Comparison of ENCODE assay signal across 18 cellular contexts in genomic region chr1:83856381-83856780, GRCh38.
DNase-seq lines count a peak whose midpoint lies in the region; FAIRE-seq and TF ChIP-seq lines count a peak whose summit lies in the region.
"Had no signal": no experiment of that assay in that cellular context is flagged by ENCODE, and none has a peak within 500 bp of the region (broad histone marks: within the 10 kb centered on the region; RNA-seq: fewer than 3 reads in every experiment).

No MANE protein-coding gene starts in this region.

- H2AFZ ChIP-seq in Karpas-422 (ENCODE audit: low read length), result 0 out of 2 replicates have a peak overlapping the region, but pooled peaks have one; percentile 67
- H2AFZ ChIP-seq in neuronal stem cell (ENCODE audit: low read length), result peak overlapping the region; percentile 74

- H2AK5ac ChIP-seq in neuronal stem cell (ENCODE audit: low read depth, low read length), result no peak overlapping the region

- H3K79me2 ChIP-seq in Karpas-422 (ENCODE audit: low read length), result no peaks in the 10 kb centered on the region

- no peaks in the 10 kb centered on the region for H4K20me1 ChIP-seq in Karpas-422 (ENCODE audit: insufficient read depth, low read depth, low read length)
- H4K20me1 ChIP-seq: BLaER1 treated with 17β-estradiol and CSF1 and Interleukin-3, amounts not matched to agents 10 nM and 100 nM had no signal

- H3K4ac ChIP-seq in neuronal stem cell (ENCODE audit: low read length), result no peak overlapping the region

- H3K79me1 ChIP-seq in neuronal stem cell (ENCODE audit: low read depth, low read length), result no peaks in the 10 kb centered on the region

- H3K36me3 ChIP-seq in HEK293 (ENCODE audit: control insufficient read depth in 2 of 2, insufficient read depth in 1 of 2, low read length in 2 of 2), result no peaks in the 10 kb centered on the region
- no peaks in the 10 kb centered on the region for H3K36me3 ChIP-seq in Karpas-422 (ENCODE audit: insufficient read depth, low read length)
- H3K36me3 ChIP-seq in neuronal stem cell (replicated peaks in 1 of 2; ENCODE audit: control insufficient read depth in 2 of 2, insufficient read depth in 2 of 2, low read length in 2 of 2), result no peaks in the 10 kb centered on the region
- H3K36me3 ChIP-seq: BLaER1 treated with 17β-estradiol and CSF1 and Interleukin-3, amounts not matched to agents 10 nM and 100 nM had no signal

- no peak overlapping the region for H3K9ac ChIP-seq in Karpas-422 (ENCODE audit: low read length)
- no peak overlapping the region for H3K9ac ChIP-seq in neuronal stem cell (ENCODE audit: low read depth, low read length, poor library complexity)
- H3K9ac ChIP-seq: BLaER1 treated with 17β-estradiol and CSF1 and Interleukin-3, amounts not matched to agents 10 nM and 100 nM had no signal

- no peak overlapping the region for H2BK12ac ChIP-seq in neuronal stem cell (ENCODE audit: low read length)

- POLR2A ChIA-PET in HEK293 (lab: Yijun Ruan, JAX), result no interaction called here

- no peaks in the 10 kb centered on the region for H3K9me2 ChIP-seq in Karpas-422 (replicated peaks; ENCODE audit: insufficient read depth, low read length)

- peak; percentile 53 for FAIRE-seq in islet of Langerhans (lab: Jason Lieb, UNC)
- FAIRE-seq: A549, GM19239 had no signal

- H3K27ac ChIP-seq in HEK293 (ENCODE audit: extremely low read depth, low read depth, low read length) (no peak overlapping the region), Karpas-422 (ENCODE audit: low read length) (no peak overlapping the region), neuronal stem cell (replicated peaks; ENCODE audit: low read length) (no peak overlapping the region)
- H3K27ac ChIP-seq: 22Rv1; A549; BLaER1 treated with 17β-estradiol and CSF1 and Interleukin-3, amounts not matched to agents 10 nM and 100 nM had no signal

- no peak for TF ChIP-seq CTCF in HEK293 (tag by site-specific recombination; IDR thresholded peaks at IDR 0.05)

- no peaks in the 10 kb centered on the region for H3K9me3 ChIP-seq in HEK293 (ENCODE audit: control insufficient read depth, insufficient read depth, low read depth, low read length)
- H3K9me3 ChIP-seq in Karpas-422 (ENCODE audit: low read length), result no peaks in the 10 kb centered on the region
- H3K9me3 ChIP-seq in neuronal stem cell (replicated peaks in 1 of 2; ENCODE audit: control insufficient read depth in 2 of 2, insufficient read depth in 1 of 2, low read depth in 1 of 2, low read length in 2 of 2), result peaks cover 2 to 3% of the 10 kb centered on the region in 2 donors
- H3K9me3 ChIP-seq: A549 had no signal

- DNase-seq in Karpas-422, result no peak
- no peak for DNase-seq in neuronal stem cell (ENCODE audit: low spot score)
- no peak for DNase-seq in retina
- no peak for DNase-seq in C1 segment of cervical spinal cord (lab: John Stamatoyannopoulos, UW)
- DNase-seq in hepatic stellate cell (ENCODE audit: low spot score), result no peak
- DNase-seq: AML-193; CD4-positive, alpha-beta memory T cell; CD8-positive, alpha-beta memory T cell; DMS79; DND-41; GDM1 had no signal

- H3K4me1 ChIP-seq in HEK293 (ENCODE audit: control insufficient read depth, insufficient read depth, low read length), result no peaks in the 10 kb centered on the region
- H3K4me1 ChIP-seq in Karpas-422 (ENCODE audit: low read length), result peaks cover 21% of the 10 kb centered on the region
- H3K4me1 ChIP-seq in neuronal stem cell (ENCODE audit: control insufficient read depth in 2 of 2, insufficient read depth in 1 of 2, low read depth in 1 of 2, low read length in 2 of 2), result peaks cover 0 to 2% of the 10 kb centered on the region in 2 donors
- H3K4me1 ChIP-seq: A549; BLaER1 treated with 17β-estradiol and CSF1 and Interleukin-3, amounts not matched to agents 10 nM and 100 nM had no signal

- H4K91ac ChIP-seq in neuronal stem cell (ENCODE audit: low read depth, low read length, poor library complexity), result no peak overlapping the region

- H3K4me3 ChIP-seq in HEK293 (ENCODE audit: low read depth, low read length) (no peak overlapping the region), Karpas-422 (ENCODE audit: low read length) (no peak overlapping the region), neuronal stem cell (ENCODE audit: low read length in 2 of 2) (no peak overlapping the region)
- H3K4me3 ChIP-seq: A549; BLaER1 treated with 17β-estradiol and CSF1 and Interleukin-3, amounts not matched to agents 10 nM and 100 nM; GM12878 had no signal

- H3K4me2 ChIP-seq in Karpas-422 (ENCODE audit: low read depth, low read length, poor library complexity, severe bottlenecking), result no peak overlapping the region
- H3K4me2 ChIP-seq in neuronal stem cell (ENCODE audit: insufficient read depth, low read length, poor library complexity, severe bottlenecking), result no peak overlapping the region
- H3K4me2 ChIP-seq: A549; BLaER1 treated with 17β-estradiol and CSF1 and Interleukin-3, amounts not matched to agents 10 nM and 100 nM had no signal

- CTCF ChIA-PET in HEK293 (lab: Yijun Ruan, JAX), result no interaction called here

- no peak overlapping the region for H4K8ac ChIP-seq in neuronal stem cell (ENCODE audit: low read depth, low read length)

- H2BK15ac ChIP-seq in neuronal stem cell (ENCODE audit: low read length), result no peak overlapping the region

- H3K18ac ChIP-seq in neuronal stem cell (ENCODE audit: low read length), result no peak overlapping the region

- H3K23ac ChIP-seq in neuronal stem cell (ENCODE audit: low read depth, low read length, poor library complexity), result no peak overlapping the region

- H3K27me3 ChIP-seq in Karpas-422 (ENCODE audit: low read length) (no peaks in the 10 kb centered on the region), neuronal stem cell (ENCODE audit: control insufficient read depth in 3 of 3, insufficient read depth in 3 of 3, low read depth in 1 of 3, low read length in 3 of 3) (peaks cover 0 to 2% (median 0%) of the 10 kb centered on the region in 3 experiments)
- H3K27me3 ChIP-seq: BLaER1 treated with 17β-estradiol and CSF1 and Interleukin-3, amounts not matched to agents 10 nM and 100 nM had no signal

- no peak overlapping the region for H3K14ac ChIP-seq in neuronal stem cell (ENCODE audit: low read length)

- WGBS in neuronal stem cell (ENCODE audit: extremely low coverage in 2 of 2, insufficient read length in 2 of 2, insufficient replicate concordance in 1 of 2), 2 donors, result no CpG with 5 or more reads among the region's 2 CpGs

- no peak overlapping the region for H2BK120ac ChIP-seq in neuronal stem cell (ENCODE audit: low read depth, low read length)

- no peak overlapping the region for H2BK5ac ChIP-seq in neuronal stem cell (ENCODE audit: low read length)

TF ChIP-seq in HEK293, 187 proteins besides CTCF, POLR2A, EP300 and RAD21:
- no peak for TF ChIP-seq ZNF274 (IDR thresholded peaks at IDR 0.05; ENCODE audit: low read length)
- TF ChIP-seq ZNF274 (tag by site-specific recombination; IDR thresholded peaks at IDR 0.05; ENCODE audit: borderline replicate concordance), result no peak
- TF ChIP-seq ZNF157 (tag by site-specific recombination; IDR thresholded peaks at IDR 0.05), result no peak
- TF ChIP-seq PRDM6 (tag by site-specific recombination; IDR thresholded peaks at IDR 0.05), result peak; percentile 17; the same call in 1 of the 2 replicates
- TF ChIP-seq ZNF660 (tag by site-specific recombination; IDR thresholded peaks at IDR 0.05), result no peak
- TF ChIP-seq PBX3 (CRISPR knock-in tag; IDR thresholded peaks at IDR 0.05), result no peak
